Comparison of ENCODE assay signal across 10 cellular contexts in genomic region chr17:75771334-75772281, GRCh38. TPM values are rescaled to one million over a fixed set of nuclear protein-coding genes. Genes with fewer than 3 reads are reported as not detected.
DNase-seq lines count a peak whose midpoint lies in the region; ATAC-seq and TF ChIP-seq lines count a peak whose summit lies in the region.
"Had no signal": no experiment of that assay in that cellular context is flagged by ENCODE, and none has a peak within 500 bp of the region (broad histone marks: within the 10 kb centered on the region; RNA-seq: fewer than 3 reads in every experiment).

No MANE protein-coding gene starts in this region.

- in situ Hi-C loops in ACHN (cut with HindIII; ENCODE audit: low pct_ligation_motif_present, low pct_unique_long_range_greater_than_20kb, low sequenced_read_pairs): no loop called here

- WGBS in adrenal gland, 4 donors: 73 to 78% (median 75%) methylated on average over 17 of the region's 17 CpGs

- peak in 1 of 6 experiments; percentile 9 for TF ChIP-seq CTCF in adrenal gland (IDR thresholded peaks at IDR 0.05)

- intact Hi-C loops in adrenal gland (cut with DNase I): loop anchor here in 1 of 2 donors (10.0 kb wide), 1 partner anchor 123 kb away; the partner anchor contains the start of gene TRIM65

- ATAC-seq in HG03139 (IDR thresholded peaks at IDR 0.05; ENCODE audit: unreplicated experiment): no peak

- H3K4me3 ChIP-seq in adrenal gland: no peak overlapping the region

- no peak overlapping the region for H3K27ac ChIP-seq in adrenal gland

- no peaks in the 10 kb centered on the region for H3K9me3 ChIP-seq in adrenal gland (replicated peaks in 1 of 3)

- no peaks in the 10 kb centered on the region for H3K27me3 ChIP-seq in adrenal gland

- no peak for TF ChIP-seq POLR2A in adrenal gland (IDR thresholded peaks at IDR 0.05)

- peak; percentile 39 for DNase-seq in ACHN
- DNase-seq in ELF-1 (ENCODE audit: low read depth, low spot score): peak; percentile 6
- peak in 4 of 7 donors; percentile 12 to 58 (median 26) for DNase-seq in adrenal gland
- DNase-seq in kidney tubule cell (ENCODE audit: low spot score): peak; percentile 40
- DNase-seq in HPDE6-E6E7 (ENCODE audit: extremely low spot score): no peak
- DNase-seq in GM19240 (ENCODE audit: insufficient read length, low spot score): no peak
- no peak for DNase-seq in DMS114 treated with DMSO at 0.1 percent for 48 hours (lab: John Stamatoyannopoulos, UW; ENCODE audit: unreplicated experiment)
- DNase-seq: DMS79, islet precursor cell had no signal

- peaks cover 0 to 4% of the 10 kb centered on the region in 2 donors for H3K4me1 ChIP-seq in adrenal gland (replicated peaks in 1 of 2)

- H3K36me3 ChIP-seq in adrenal gland (replicated peaks in 1 of 2): peaks cover 0 to 4% of the 10 kb centered on the region in 2 donors

RNA-seq across cellular contexts. Expression of gene GALK1, which starts 6.6 kb away (rescaled TPM):
- 10 to 100 TPM; 13.9 to 47.3 (median 24.6) TPM for total RNA-seq in adrenal gland
- polyA plus RNA-seq in adrenal gland: 10 to 100 TPM in 2 of 3 donors, 1 to 10 TPM in 1; 1.4 to 39.1 (median 37.2) TPM

RNA-seq across cellular contexts. Expression of gene UNK, which starts 13.0 kb away (rescaled TPM):
- 10 to 100 TPM; 15.1 to 35.5 (median 24.6) TPM for total RNA-seq in adrenal gland
- 10 to 100 TPM; 13.6 to 45.9 (median 19.0) TPM for polyA plus RNA-seq in adrenal gland

RNA-seq across cellular contexts. Expression of gene ITGB4, which starts 50.3 kb away (rescaled TPM):
- 1 to 10 TPM; 3.1 to 9.4 (median 6.9) TPM for total RNA-seq in adrenal gland
- 10 to 100 TPM in 2 of 3 donors, 1 to 10 TPM in 1; 1.0 to 12.5 (median 12.1) TPM for polyA plus RNA-seq in adrenal gland

Comparison
In these comparisons a context has a peak if more than half of its experiments do, and no peak if none do; other contexts are left out.
1. DNase-seq: peak in ACHN (single experiment), ELF-1 (single experiment), adrenal gland (4 of 7) and kidney tubule cell (single experiment); none in HPDE6-E6E7 (single experiment), GM19240 (single experiment) and DMS114 treated with DMSO at 0.1 percent for 48 hours (single experiment).